8 cellular contexts compared by ENCODE assay signal in genomic region chr12:50542448-50542847, GRCh38. TPM values are rescaled to one million over a fixed set of nuclear protein-coding genes. Genes with fewer than 3 reads are reported as not detected.
DNase-seq lines count a peak whose midpoint lies in the region; ATAC-seq, FAIRE-seq and TF ChIP-seq lines count a peak whose summit lies in the region.

No MANE protein-coding gene starts in this region.

- no peak overlapping the region for H3K27ac ChIP-seq in CD4-positive, alpha-beta memory T cell (ENCODE audit: low read depth, low read length)
- H3K27ac ChIP-seq in HEK293 (ENCODE audit: extremely low read depth, low read depth, low read length), result no peak overlapping the region

- H3K36me3 ChIP-seq in CD4-positive, alpha-beta memory T cell (ENCODE audit: insufficient read depth, low read length), result no peaks in the 10 kb centered on the region
- no peaks in the 10 kb centered on the region for H3K36me3 ChIP-seq in HEK293 (ENCODE audit: control insufficient read depth in 2 of 2, insufficient read depth in 1 of 2, low read length in 2 of 2)
- H3K36me3 ChIP-seq in BE2C, result no peaks in the 10 kb centered on the region

- TF ChIP-seq CTCF in HEK293 (tag by site-specific recombination; IDR thresholded peaks at IDR 0.05) (no peak), BE2C (IDR thresholded peaks at IDR 0.05; ENCODE audit: low read depth, low read length) (no peak), D721Med (IDR thresholded peaks at IDR 0.05; ENCODE audit: insufficient read depth, missing control alignments) (no peak)

- intact Hi-C loops in CD4-positive, alpha-beta memory T cell (cut with micrococcal nuclease), result no loop called here
- intact Hi-C loops in activated CD4-positive, alpha-beta memory T cell treated with anti-CD3 and anti-CD28 coated beads for 36 hours (cut with micrococcal nuclease), result loop anchor here (1.0 kb wide), 7 partner anchors 10 to 355 kb away; no protein-coding TSS in a partner anchor
- intact Hi-C loops in posterior cingulate gyrus (cut with DNase I), result no loop called here

- H3K4me1 Mint-ChIP-seq in CD4-positive, alpha-beta memory T cell, result peaks cover 21 to 35% (median 28%) of the 10 kb centered on the region in 4 donors
- peaks cover 48% of the 10 kb centered on the region for H3K4me1 Mint-ChIP-seq in activated CD4-positive, alpha-beta memory T cell treated with anti-CD3 and anti-CD28 coated beads for 36 hours (ENCODE audit: low read depth)

- H3K9me3 ChIP-seq in CD4-positive, alpha-beta memory T cell (ENCODE audit: control insufficient read depth in 1 of 2, low read length in 2 of 2), result no peaks in the 10 kb centered on the region
- no peaks in the 10 kb centered on the region for H3K9me3 ChIP-seq in HEK293 (ENCODE audit: control insufficient read depth, insufficient read depth, low read depth, low read length)
- no peaks in the 10 kb centered on the region for H3K9me3 ChIP-seq in BE2C

- H3K36me3 Mint-ChIP-seq in CD4-positive, alpha-beta memory T cell, result peaks cover 6 to 16% of the 10 kb centered on the region in 2 donors
- H3K36me3 Mint-ChIP-seq in activated CD4-positive, alpha-beta memory T cell treated with anti-CD3 and anti-CD28 coated beads for 36 hours, result no peaks in the 10 kb centered on the region

- DNase-seq in CD4-positive, alpha-beta memory T cell, result peak in 3 of 5 donors; percentile 14 to 33 (median 21)
- DNase-seq in activated CD4-positive, alpha-beta memory T cell treated with anti-CD3 and anti-CD28 coated beads for 36 hours, result peak; percentile 41
- DNase-seq in kidney glomerular epithelial cell (lab: John Stamatoyannopoulos, UW), result peak; percentile 70
- no peak for DNase-seq in BE2C
- no peak for DNase-seq in posterior cingulate gyrus
- no peak for DNase-seq in D721Med (ENCODE audit: insufficient read length, low spot score)

- no peaks in the 10 kb centered on the region for H3K27me3 Mint-ChIP-seq in CD4-positive, alpha-beta memory T cell
- H3K27me3 Mint-ChIP-seq in activated CD4-positive, alpha-beta memory T cell treated with anti-CD3 and anti-CD28 coated beads for 36 hours, result no peaks in the 10 kb centered on the region

- H3K27me3 ChIP-seq in CD4-positive, alpha-beta memory T cell (ENCODE audit: insufficient read depth, low read length), result no peaks in the 10 kb centered on the region
- H3K27me3 ChIP-seq in BE2C, result no peaks in the 10 kb centered on the region

- FAIRE-seq in D721Med (lab: Jason Lieb, UNC), result no peak

- peaks cover 12% of the 10 kb centered on the region for H3K4me1 ChIP-seq in CD4-positive, alpha-beta memory T cell (ENCODE audit: insufficient read depth, low read length)
- H3K4me1 ChIP-seq in HEK293 (ENCODE audit: control insufficient read depth, insufficient read depth, low read length), result peaks cover 9% of the 10 kb centered on the region; the same call in 1 of the 2 replicates
- no peaks in the 10 kb centered on the region; the same call in 1 of the 2 replicates for H3K4me1 ChIP-seq in BE2C

- peak overlapping the region in 6 of 7 donors; percentile 2 to 66 (median 56) for H3K27ac Mint-ChIP-seq in CD4-positive, alpha-beta memory T cell
- peak overlapping the region; percentile 87 for H3K27ac Mint-ChIP-seq in activated CD4-positive, alpha-beta memory T cell treated with anti-CD3 and anti-CD28 coated beads for 36 hours

- no peak for ATAC-seq in GM18907 (IDR thresholded peaks at IDR 0.05; ENCODE audit: unreplicated experiment)

- CTCF ChIA-PET in CD4-positive, alpha-beta memory T cell (lab: Charles Lee; ENCODE audit: partially characterized antibody), result no interaction called here
- CTCF ChIA-PET in HEK293 (lab: Yijun Ruan, JAX), result interaction anchor here (0.5 to 0.7 kb wide), 2 partner anchors 29 to 38 kb away, joined by 3 read pairs; partner anchors contain the start of gene DIP2B
- CTCF ChIA-PET in activated CD4-positive, alpha-beta memory T cell treated with anti-CD3 and anti-CD28 coated beads for 36 hours (lab: Charles Lee), result interaction anchor here (0.8 to 1.5 kb wide), 4 partner anchors 9 to 96 kb away, joined by 3 to 5 read pairs (median 3); no protein-coding TSS in a partner anchor

- H3K9me3 Mint-ChIP-seq in CD4-positive, alpha-beta memory T cell, result no peaks in the 10 kb centered on the region
- H3K9me3 Mint-ChIP-seq in activated CD4-positive, alpha-beta memory T cell treated with anti-CD3 and anti-CD28 coated beads for 36 hours, result no peaks in the 10 kb centered on the region

- POLR2A ChIA-PET in CD4-positive, alpha-beta memory T cell (lab: Charles Lee; ENCODE audit: partially characterized antibody), result no interaction called here
- POLR2A ChIA-PET in HEK293 (lab: Yijun Ruan, JAX), result interaction anchor here (0.5 to 1.0 kb wide), 2 partner anchors 8 to 39 kb away, joined by 3 to 7 read pairs; no protein-coding TSS in a partner anchor
- POLR2A ChIA-PET in activated CD4-positive, alpha-beta memory T cell treated with anti-CD3 and anti-CD28 coated beads for 36 hours (lab: Charles Lee), result interaction anchor here (0.7 to 2.3 kb wide), 8 partner anchors 10 to 79 kb away, joined by 4 to 21 read pairs (median 6); no protein-coding TSS in a partner anchor

- H3K4me3 Mint-ChIP-seq in CD4-positive, alpha-beta memory T cell, result no peak overlapping the region
- H3K4me3 Mint-ChIP-seq in activated CD4-positive, alpha-beta memory T cell treated with anti-CD3 and anti-CD28 coated beads for 36 hours, result no peak overlapping the region

- H3K4me3 ChIP-seq in CD4-positive, alpha-beta memory T cell (ENCODE audit: low read length in 2 of 2), result no peak overlapping the region
- H3K4me3 ChIP-seq in HEK293 (ENCODE audit: low read depth, low read length), result no peak overlapping the region
- no peak overlapping the region for H3K4me3 ChIP-seq in BE2C (ENCODE audit: low read depth, low read length)

TF ChIP-seq in HEK293, 187 proteins besides CTCF, POLR2A, EP300 and RAD21:
- peak; percentile 36; the same call in 1 of the 2 replicates for TF ChIP-seq ZBTB17 (tag by site-specific recombination; IDR thresholded peaks at IDR 0.05)
- no peak for TF ChIP-seq MZF1 (tag by site-specific recombination; IDR thresholded peaks at IDR 0.05; ENCODE audit: borderline replicate concordance)

RNA-seq across cellular contexts. Expression of gene DIP2B, which starts 37.7 kb away (rescaled TPM):
- total RNA-seq in CD4-positive, alpha-beta memory T cell, result 10 to 100 TPM; 26.4 to 29.1 TPM
- polyA plus RNA-seq in CD4-positive, alpha-beta memory T cell, result 10 to 100 TPM in 1 of 2 donors, 1 to 10 TPM in 1; 3.8 to 13.5 TPM
- 10 to 100 TPM; 23.3 to 23.7 TPM for total RNA-seq in activated CD4-positive, alpha-beta memory T cell treated with anti-CD3 and anti-CD28 coated beads for 36 hours
- 14.2 TPM for polyA plus RNA-seq in BE2C (2012; ENCODE audit: insufficient read depth, insufficient read length, low read depth)

Comparison
In these comparisons a context has a peak if more than half of its experiments do, and no peak if none do; other contexts are left out.
1. DNase-seq: peak in CD4-positive, alpha-beta memory T cell (3 of 5), activated CD4-positive, alpha-beta memory T cell treated with anti-CD3 and anti-CD28 coated beads for 36 hours (single experiment) and kidney glomerular epithelial cell (single experiment); none in BE2C (single experiment), posterior cingulate gyrus (0 of 10) and D721Med (single experiment).